Comparison of ENCODE assay signal across 8 cellular contexts in the genomic region with DNA sequence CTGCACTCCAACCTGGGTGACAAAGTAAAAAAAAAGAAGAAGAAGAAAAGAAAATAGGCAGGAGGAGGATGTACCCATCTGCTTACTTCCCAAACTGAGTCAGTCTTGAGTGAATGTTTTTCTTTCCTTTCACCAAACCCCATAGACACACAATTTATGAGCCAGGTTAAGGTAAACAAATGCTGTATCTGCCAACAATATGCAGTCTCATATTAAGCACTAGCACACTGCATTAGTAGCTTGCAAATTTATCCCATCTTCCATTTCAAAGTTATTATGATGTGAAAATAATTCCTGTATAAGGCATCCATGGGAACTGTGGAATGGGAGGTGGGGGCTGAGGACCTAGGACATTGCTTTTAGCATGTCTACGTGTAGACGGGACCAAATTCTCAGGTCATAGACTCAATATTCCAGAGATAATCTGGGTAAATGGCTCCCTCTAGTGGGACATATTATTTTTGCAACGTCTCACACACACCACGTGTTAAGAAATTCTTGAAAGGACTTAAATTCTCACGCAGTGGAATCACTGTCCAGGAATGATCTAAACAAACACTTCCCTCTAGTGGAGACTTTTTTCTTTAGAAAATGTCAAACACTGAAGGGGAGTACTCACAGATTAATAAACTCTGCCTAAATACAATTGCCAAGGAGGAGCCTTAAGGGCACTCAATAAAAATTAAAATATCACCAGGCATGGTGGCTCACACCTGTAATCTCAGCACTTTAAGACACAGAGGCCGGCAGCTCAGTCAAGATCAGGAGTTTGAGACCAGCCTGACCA. TPM values are rescaled to one million over a fixed set of nuclear protein-coding genes. Genes with fewer than 3 reads are reported as not detected.
DNase-seq lines count a peak whose midpoint lies in the region; ATAC-seq, FAIRE-seq and TF ChIP-seq lines count a peak whose summit lies in the region.

No MANE protein-coding gene starts in this region.

- peak; percentile 96 for ATAC-seq in CD8-positive, alpha-beta T cell
- ATAC-seq in GM18861 (IDR thresholded peaks at IDR 0.05; ENCODE audit: unreplicated experiment) (peak; percentile 90), HG02981 (IDR thresholded peaks at IDR 0.05; ENCODE audit: unreplicated experiment) (peak; percentile 79), left lung (peak; percentile 99), thoracic aorta (ENCODE audit: insufficient number of reproducible peaks, low FRiP score, low read depth) (peak; percentile 85)

- H3K27me3 ChIP-seq in CD8-positive, alpha-beta T cell (ENCODE audit: insufficient read depth, low read length): no peaks in the 10 kb centered on the region
- H3K27me3 ChIP-seq in left lung: no peaks in the 10 kb centered on the region
- no peaks in the 10 kb centered on the region for H3K27me3 ChIP-seq in thoracic aorta (replicated peaks; ENCODE audit: insufficient read depth)

- CTCF ChIA-PET in CD8-positive, alpha-beta T cell (lab: Charles Lee): interaction anchor here (0.6 to 3.3 kb wide), 10 partner anchors 9 to 526 kb away, joined by 3 to 22 read pairs (median 4); no protein-coding TSS in a partner anchor

- TF ChIP-seq CTCF in CD8-positive, alpha-beta T cell (IDR thresholded peaks at IDR 0.05): peak; percentile 86
- TF ChIP-seq CTCF in left lung (IDR thresholded peaks at IDR 0.05) (peak; percentile 78 to 80), thoracic aorta (IDR thresholded peaks at IDR 0.05) (peak; percentile 84)

- H3K4me3 ChIP-seq in CD8-positive, alpha-beta T cell (ENCODE audit: low read depth, low read length): no peak overlapping the region
- H3K4me3 ChIP-seq in left lung (no peak overlapping the region), thoracic aorta (no peak overlapping the region)

- H3K4me1 ChIP-seq in CD8-positive, alpha-beta T cell (ENCODE audit: insufficient read depth, low read length): no peaks in the 10 kb centered on the region
- H3K4me1 ChIP-seq in left lung (peaks cover 0 to 11% of the 10 kb centered on the region in 2 donors), thoracic aorta (ENCODE audit: control insufficient read depth in 1 of 2, low read depth in 2 of 2) (no peaks in the 10 kb centered on the region)

- peaks cover 4% of the 10 kb centered on the region for H3K9me3 ChIP-seq in CD8-positive, alpha-beta T cell (ENCODE audit: low read length)
- H3K9me3 ChIP-seq in left lung (peaks cover 0 to 29% of the 10 kb centered on the region in 2 donors), thoracic aorta (no peaks in the 10 kb centered on the region)

- no peaks in the 10 kb centered on the region for H3K36me3 Mint-ChIP-seq in CD8-positive, alpha-beta T cell

- FAIRE-seq in colon (lab: Jason Lieb, UNC): peak; percentile 41

- no peak overlapping the region for H3K27ac ChIP-seq in CD8-positive, alpha-beta T cell (ENCODE audit: low read depth, low read length)
- H3K27ac ChIP-seq in left lung (no peak overlapping the region), thoracic aorta (no peak overlapping the region)

- H3K4me1 Mint-ChIP-seq in CD8-positive, alpha-beta T cell (ENCODE audit: low read depth): peaks cover 2% of the 10 kb centered on the region

- no peaks in the 10 kb centered on the region for H3K36me3 ChIP-seq in CD8-positive, alpha-beta T cell (ENCODE audit: insufficient read depth, low read length)
- H3K36me3 ChIP-seq in left lung (no peaks in the 10 kb centered on the region), thoracic aorta (no peaks in the 10 kb centered on the region)

- POLR2A ChIA-PET in CD8-positive, alpha-beta T cell (lab: Charles Lee): no interaction called here

- DNase-seq in CD8-positive, alpha-beta T cell: peak in 4 of 7 experiments; percentile 4 to 59 (median 15)
- peak; percentile 21 for DNase-seq in NCI-H1436 treated with DMSO at 0.1 percent for 48 hours (lab: John Stamatoyannopoulos, UW)
- peak; percentile 41 for DNase-seq in SKM-1 (lab: John Stamatoyannopoulos, UW; ENCODE audit: unreplicated experiment)
- DNase-seq in left lung: no peak
- DNase-seq in thoracic aorta (ENCODE audit: low spot score): no peak

- H3K4me3 Mint-ChIP-seq in CD8-positive, alpha-beta T cell: no peak overlapping the region

- peaks cover 13% of the 10 kb centered on the region for H3K9me3 Mint-ChIP-seq in CD8-positive, alpha-beta T cell

- no peak overlapping the region for H3K27ac Mint-ChIP-seq in CD8-positive, alpha-beta T cell

- intact Hi-C loops in CD8-positive, alpha-beta T cell (cut with DNase I, micrococcal nuclease): loop anchor here in 1 of 2 experiments (1.0 to 2.0 kb wide), 2 partner anchors 430 to 917 kb away; no protein-coding TSS in a partner anchor
- intact Hi-C loops in left lung (cut with DNase I): loop anchor here in 1 of 2 donors (5.0 kb wide), 1 partner anchor 427 kb away; no protein-coding TSS in a partner anchor

- H3K27me3 Mint-ChIP-seq in CD8-positive, alpha-beta T cell (ENCODE audit: low read depth): peaks cover 22% of the 10 kb centered on the region

RNA-seq across cellular contexts. Expression of gene OR10P1, which starts 17.1 kb away (rescaled TPM):
- total RNA-seq in CD8-positive, alpha-beta T cell: not detected
- total RNA-seq in left lung (not detected), thoracic aorta (not detected)

RNA-seq across cellular contexts. Expression of gene OR2AP1, which starts 47.3 kb away (rescaled TPM):
- under 1 TPM; 0.27 to 0.28 TPM for total RNA-seq in CD8-positive, alpha-beta T cell
- total RNA-seq in left lung (not detected), thoracic aorta (not detected)

Comparison
In these comparisons a context has a peak if more than half of its experiments do, and no peak if none do; other contexts are left out.
1. DNase-seq: peak in CD8-positive, alpha-beta T cell (4 of 7), NCI-H1436 treated with DMSO at 0.1 percent for 48 hours (single experiment) and SKM-1 (single experiment); none in left lung (0 of 2) and thoracic aorta (single experiment).
2. Peak in every context shown above with its lines, with median percentiles within 50 percentile points of each other: ATAC-seq and CTCF ChIP-seq.